In the genomic region with DNA sequence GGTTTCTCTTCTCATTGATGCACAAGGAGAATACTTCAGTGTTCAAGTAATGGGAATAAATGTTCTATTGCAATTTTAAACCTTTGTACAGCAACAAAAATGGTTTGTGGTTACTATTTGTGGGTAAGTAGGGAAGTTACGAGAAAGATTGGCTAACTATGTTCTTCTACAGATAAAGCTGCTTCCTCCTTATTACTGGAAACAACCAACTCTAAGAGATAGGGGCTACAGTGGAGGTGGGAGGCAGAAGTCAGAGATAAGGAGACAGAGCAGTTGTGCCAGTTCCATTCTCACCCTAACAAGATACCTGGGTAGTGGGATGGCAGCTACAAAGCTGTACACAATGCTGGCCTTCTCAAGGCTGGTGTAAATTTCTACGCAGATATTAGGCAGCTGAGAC, we compare ENCODE assay signal across 14 cellular contexts. TPM values are rescaled to one million over a fixed set of nuclear protein-coding genes. Genes with fewer than 3 reads are reported as not detected.
DNase-seq lines count a peak whose midpoint lies in the region; ATAC-seq and TF ChIP-seq lines count a peak whose summit lies in the region.
"Had no signal": no experiment of that assay in that cellular context is flagged by ENCODE, and none has a peak within 500 bp of the region (broad histone marks: within the 10 kb centered on the region; RNA-seq: fewer than 3 reads in every experiment).

No MANE protein-coding gene starts in this region.

- H3K27me3 ChIP-seq in PC-3 (ENCODE audit: low read length) = no peaks in the 10 kb centered on the region
- H3K27me3 ChIP-seq: brain microvascular endothelial cell had no signal

- H3K4me3 Mint-ChIP-seq in activated naive CD8-positive, alpha-beta T cell treated with anti-CD3 and anti-CD28 coated beads, Interleukin-2, amount 10 ng/mL, durations not matched to agents 7 days and 5 days = peak overlapping the region; percentile 41
- no peak overlapping the region for H3K4me3 Mint-ChIP-seq in activated naive CD8-positive, alpha-beta T cell treated with anti-CD3 and anti-CD28 coated beads, Interleukin-2, amount 50 U/mL, for 24 hours
- H3K4me3 Mint-ChIP-seq in dendritic cell treated with granulocyte-macrophage colony-stimulating factor and Interleukin-4, amounts not matched to agents 40 ng/mL and 50 ng/mL, for 4 days = no peak overlapping the region
- H3K4me3 Mint-ChIP-seq in glutamatergic neuron (ENCODE audit: unreplicated experiment) = no peak overlapping the region
- H3K4me3 Mint-ChIP-seq: stimulated activated memory B cell treated with anti-CD40 and anti-IgM and Interleukin-4, amounts not matched to agents 10 μg/mL and 1 μg/mL and 100 μg/mL, for 72 hours had no signal

- CTCF ChIA-PET in PC-3 (lab: Charles Lee) = interaction anchor here (0.7 kb wide), 1 partner anchor 26 kb away, joined by 3 read pairs; no protein-coding TSS in a partner anchor

- intact Hi-C loops in dendritic cell treated with granulocyte-macrophage colony-stimulating factor and Interleukin-4, amounts not matched to agents 40 ng/mL and 50 ng/mL, for 4 days (cut with micrococcal nuclease) = no loop called here
- intact Hi-C loops in PC-3 (cut with micrococcal nuclease) = no loop called here

- H3K9me2 ChIP-seq in PC-3 (replicated peaks; ENCODE audit: low read length) = no peaks in the 10 kb centered on the region

- no peak for DNase-seq in activated naive CD8-positive, alpha-beta T cell treated with anti-CD3 and anti-CD28 coated beads, Interleukin-2, amount 10 ng/mL, durations not matched to agents 7 days and 5 days
- no peak for DNase-seq in activated naive CD8-positive, alpha-beta T cell treated with anti-CD3 and anti-CD28 coated beads, Interleukin-2, amount 50 U/mL, for 24 hours
- DNase-seq in OCI-M1 (lab: John Stamatoyannopoulos, UW) = peak; percentile 87
- DNase-seq in superior temporal gyrus (ENCODE audit: extremely low spot score) = peak; percentile 8
- no peak for DNase-seq in PC-3
- DNase-seq in glutamatergic neuron = no peak
- DNase-seq: brain microvascular endothelial cell; Karpas-422; NCI-H187 treated with DMSO at 0.1 percent for 48 hours; NCI-H526 treated with DMSO at 0.1 percent for 48 hours; stimulated activated CD4-positive, alpha-beta T cell treated with anti-CD3 and anti-CD28 coated beads, Interleukin-4, amount 100 ng/mL, for 24 hours had no signal

- POLR2A ChIA-PET in activated naive CD8-positive, alpha-beta T cell treated with anti-CD3 and anti-CD28 coated beads, Interleukin-2, amount 10 ng/mL, durations not matched to agents 7 days and 5 days (lab: Charles Lee) = interaction anchor here (1.2 kb wide), 1 partner anchor 30 kb away, joined by 3 read pairs; a partner anchor contains a TSS
- POLR2A ChIA-PET in PC-3 (lab: Charles Lee; ENCODE audit: unreplicated experiment) = no interaction called here

- H3K4me1 ChIP-seq in PC-3 (ENCODE audit: insufficient read depth, low read length) = peaks cover 7% of the 10 kb centered on the region

- H3K36me3 ChIP-seq in PC-3 (ENCODE audit: low read depth, low read length) = no peaks in the 10 kb centered on the region
- H3K36me3 ChIP-seq: brain microvascular endothelial cell had no signal

- H3K36me3 Mint-ChIP-seq in activated naive CD8-positive, alpha-beta T cell treated with anti-CD3 and anti-CD28 coated beads, Interleukin-2, amount 10 ng/mL, durations not matched to agents 7 days and 5 days = no peaks in the 10 kb centered on the region
- no peaks in the 10 kb centered on the region for H3K36me3 Mint-ChIP-seq in activated naive CD8-positive, alpha-beta T cell treated with anti-CD3 and anti-CD28 coated beads, Interleukin-2, amount 50 U/mL, for 24 hours (ENCODE audit: low read depth)
- H3K36me3 Mint-ChIP-seq in dendritic cell treated with granulocyte-macrophage colony-stimulating factor and Interleukin-4, amounts not matched to agents 40 ng/mL and 50 ng/mL, for 4 days (ENCODE audit: low read depth) = no peaks in the 10 kb centered on the region
- no peaks in the 10 kb centered on the region for H3K36me3 Mint-ChIP-seq in glutamatergic neuron (ENCODE audit: unreplicated experiment)
- H3K36me3 Mint-ChIP-seq: stimulated activated memory B cell treated with anti-CD40 and anti-IgM and Interleukin-4, amounts not matched to agents 10 μg/mL and 1 μg/mL and 100 μg/mL, for 72 hours had no signal

- no peaks in the 10 kb centered on the region for H3K27me3 Mint-ChIP-seq in activated naive CD8-positive, alpha-beta T cell treated with anti-CD3 and anti-CD28 coated beads, Interleukin-2, amount 10 ng/mL, durations not matched to agents 7 days and 5 days
- H3K27me3 Mint-ChIP-seq in activated naive CD8-positive, alpha-beta T cell treated with anti-CD3 and anti-CD28 coated beads, Interleukin-2, amount 50 U/mL, for 24 hours = no peaks in the 10 kb centered on the region
- H3K27me3 Mint-ChIP-seq in dendritic cell treated with granulocyte-macrophage colony-stimulating factor and Interleukin-4, amounts not matched to agents 40 ng/mL and 50 ng/mL, for 4 days = no peaks in the 10 kb centered on the region
- no peaks in the 10 kb centered on the region for H3K27me3 Mint-ChIP-seq in glutamatergic neuron (ENCODE audit: unreplicated experiment)
- H3K27me3 Mint-ChIP-seq: stimulated activated memory B cell treated with anti-CD40 and anti-IgM and Interleukin-4, amounts not matched to agents 10 μg/mL and 1 μg/mL and 100 μg/mL, for 72 hours had no signal

- H3F3A ChIP-seq in PC-3 (ENCODE audit: low read length, unreplicated experiment) = no peaks in the 10 kb centered on the region

- H3K9me3 Mint-ChIP-seq in activated naive CD8-positive, alpha-beta T cell treated with anti-CD3 and anti-CD28 coated beads, Interleukin-2, amount 10 ng/mL, durations not matched to agents 7 days and 5 days = no peaks in the 10 kb centered on the region
- no peaks in the 10 kb centered on the region for H3K9me3 Mint-ChIP-seq in activated naive CD8-positive, alpha-beta T cell treated with anti-CD3 and anti-CD28 coated beads, Interleukin-2, amount 50 U/mL, for 24 hours
- no peaks in the 10 kb centered on the region for H3K9me3 Mint-ChIP-seq in dendritic cell treated with granulocyte-macrophage colony-stimulating factor and Interleukin-4, amounts not matched to agents 40 ng/mL and 50 ng/mL, for 4 days
- H3K9me3 Mint-ChIP-seq in glutamatergic neuron (ENCODE audit: unreplicated experiment) = no peaks in the 10 kb centered on the region
- H3K9me3 Mint-ChIP-seq: stimulated activated memory B cell treated with anti-CD40 and anti-IgM and Interleukin-4, amounts not matched to agents 10 μg/mL and 1 μg/mL and 100 μg/mL, for 72 hours had no signal

- no peak overlapping the region for H3K4me3 ChIP-seq in PC-3 (ENCODE audit: low read length)

- H3K4me2 ChIP-seq in PC-3 (ENCODE audit: low read length) = no peak overlapping the region

- no peak overlapping the region for H3K27ac Mint-ChIP-seq in activated naive CD8-positive, alpha-beta T cell treated with anti-CD3 and anti-CD28 coated beads, Interleukin-2, amount 10 ng/mL, durations not matched to agents 7 days and 5 days
- no peak overlapping the region for H3K27ac Mint-ChIP-seq in activated naive CD8-positive, alpha-beta T cell treated with anti-CD3 and anti-CD28 coated beads, Interleukin-2, amount 50 U/mL, for 24 hours
- peak overlapping the region; percentile 70 for H3K27ac Mint-ChIP-seq in dendritic cell treated with granulocyte-macrophage colony-stimulating factor and Interleukin-4, amounts not matched to agents 40 ng/mL and 50 ng/mL, for 4 days
- no peak overlapping the region for H3K27ac Mint-ChIP-seq in glutamatergic neuron (ENCODE audit: unreplicated experiment)
- H3K27ac Mint-ChIP-seq: stimulated activated memory B cell treated with anti-CD40 and anti-IgM and Interleukin-4, amounts not matched to agents 10 μg/mL and 1 μg/mL and 100 μg/mL, for 72 hours had no signal

- ATAC-seq in activated naive CD8-positive, alpha-beta T cell treated with anti-CD3 and anti-CD28 coated beads, Interleukin-2, amount 10 ng/mL, durations not matched to agents 7 days and 5 days (ENCODE audit: low read depth) = no peak
- no peak for ATAC-seq in activated naive CD8-positive, alpha-beta T cell treated with anti-CD3 and anti-CD28 coated beads, Interleukin-2, amount 50 U/mL, for 24 hours
- ATAC-seq in PC-3 (no peak), HG02610 (IDR thresholded peaks at IDR 0.05; ENCODE audit: unreplicated experiment) (no peak)
- ATAC-seq: stimulated activated memory B cell treated with anti-CD40 and anti-IgM and Interleukin-4, amounts not matched to agents 10 μg/mL and 1 μg/mL and 100 μg/mL, for 72 hours had no signal

- no peak for TF ChIP-seq CTCF in PC-3 (conservative IDR thresholded peaks at IDR 0.05; ENCODE audit: low read depth, low read length)
- no peak for TF ChIP-seq CTCF in glutamatergic neuron (IDR thresholded peaks at IDR 0.05; ENCODE audit: partially characterized antibody, unreplicated experiment)

- H2AFZ ChIP-seq in PC-3 (ENCODE audit: low read length) = no peak overlapping the region

- no peak overlapping the region for H3K9ac ChIP-seq in PC-3 (ENCODE audit: low read length)

- no peaks in the 10 kb centered on the region for H3K9me3 ChIP-seq in PC-3 (ENCODE audit: low read length)

- no peaks in the 10 kb centered on the region for H3K79me2 ChIP-seq in PC-3 (ENCODE audit: low read length)

- H4K20me1 ChIP-seq in PC-3 (ENCODE audit: low read length) = no peaks in the 10 kb centered on the region

- H3K4me1 Mint-ChIP-seq in activated naive CD8-positive, alpha-beta T cell treated with anti-CD3 and anti-CD28 coated beads, Interleukin-2, amount 10 ng/mL, durations not matched to agents 7 days and 5 days = peaks cover 17% of the 10 kb centered on the region
- H3K4me1 Mint-ChIP-seq in activated naive CD8-positive, alpha-beta T cell treated with anti-CD3 and anti-CD28 coated beads, Interleukin-2, amount 50 U/mL, for 24 hours = peaks cover 11% of the 10 kb centered on the region
- peaks cover 26% of the 10 kb centered on the region for H3K4me1 Mint-ChIP-seq in dendritic cell treated with granulocyte-macrophage colony-stimulating factor and Interleukin-4, amounts not matched to agents 40 ng/mL and 50 ng/mL, for 4 days (ENCODE audit: low read depth)
- H3K4me1 Mint-ChIP-seq in glutamatergic neuron (ENCODE audit: low read depth, unreplicated experiment) = no peaks in the 10 kb centered on the region

- no TSS peak for BruUV-seq in PC-3 (replicated peaks; lab: Mats Ljungman, UMichigan)

- H3K27ac ChIP-seq in PC-3 (ENCODE audit: low read length) = no peak overlapping the region
- H3K27ac ChIP-seq: brain microvascular endothelial cell had no signal

RNA-seq across cellular contexts. Expression of a gene that starts 16.2 kb away (rescaled TPM):
- total RNA-seq in activated naive CD8-positive, alpha-beta T cell treated with anti-CD3 and anti-CD28 coated beads, Interleukin-2, amount 10 ng/mL, durations not matched to agents 7 days and 5 days = under 1 TPM; 0.58 to 0.71 TPM
- total RNA-seq in PC-3 (2014; rRNA removed) (0.33 and 0.46 TPM in 2 replicates), glutamatergic neuron (ENCODE audit: unreplicated experiment) (0.69 TPM)

RNA-seq across cellular contexts. Expression of a gene that starts 30.0 kb away (rescaled TPM):
- total RNA-seq in activated naive CD8-positive, alpha-beta T cell treated with anti-CD3 and anti-CD28 coated beads, Interleukin-2, amount 10 ng/mL, durations not matched to agents 7 days and 5 days = not detected
- total RNA-seq in PC-3 (2014; rRNA removed) (1.2 and 6.2 TPM in 2 replicates), glutamatergic neuron (ENCODE audit: unreplicated experiment) (0.47 TPM)

RNA-seq across cellular contexts. Expression of a gene that starts 30.3 kb away (rescaled TPM):
- 10 to 100 TPM; 14.9 to 15.2 TPM for total RNA-seq in activated naive CD8-positive, alpha-beta T cell treated with anti-CD3 and anti-CD28 coated beads, Interleukin-2, amount 10 ng/mL, durations not matched to agents 7 days and 5 days
- total RNA-seq in PC-3 (2014; rRNA removed) = 16.8 and 17.8 TPM in 2 replicates
- total RNA-seq in glutamatergic neuron (ENCODE audit: unreplicated experiment) = 9.8 TPM

RNA-seq across cellular contexts. Expression of a gene that starts 50.2 kb away (rescaled TPM):
- total RNA-seq in activated naive CD8-positive, alpha-beta T cell treated with anti-CD3 and anti-CD28 coated beads, Interleukin-2, amount 10 ng/mL, durations not matched to agents 7 days and 5 days = 10 to 100 TPM; 19.2 to 19.6 TPM
- total RNA-seq in PC-3 (2014; rRNA removed) (20.1 and 20.2 TPM in 2 replicates), glutamatergic neuron (ENCODE audit: unreplicated experiment) (31.6 TPM)

RNA-seq across cellular contexts. Expression of a gene that starts 50.7 kb away (rescaled TPM):
- total RNA-seq in activated naive CD8-positive, alpha-beta T cell treated with anti-CD3 and anti-CD28 coated beads, Interleukin-2, amount 10 ng/mL, durations not matched to agents 7 days and 5 days = 100 to 1,000 TPM; 154 to 163 TPM
- 215 and 217 TPM in 2 replicates for total RNA-seq in PC-3 (2014; rRNA removed)
- total RNA-seq in glutamatergic neuron (ENCODE audit: unreplicated experiment) = 117 TPM

Comparison
In these comparisons a context has a peak if more than half of its experiments do, and no peak if none do; other contexts are left out.
1. DNase-seq: peak in OCI-M1 (single experiment) and superior temporal gyrus (single experiment); none in activated naive CD8-positive, alpha-beta T cell treated with anti-CD3 and anti-CD28 coated beads, Interleukin-2, amount 10 ng/mL, durations not matched to agents 7 days and 5 days (single experiment), activated naive CD8-positive, alpha-beta T cell treated with anti-CD3 and anti-CD28 coated beads, Interleukin-2, amount 50 U/mL, for 24 hours (single experiment), PC-3 (single experiment) and glutamatergic neuron (single experiment).